In genomic region chr14:74019408-74019714, GRCh38 we compare ENCODE assay signal across 8 cellular contexts. TPM values are rescaled to one million over a fixed set of nuclear protein-coding genes. Genes with fewer than 3 reads are reported as not detected.
A peak's percentile ranks its signal among the peaks of the same experiment; 100 is the strongest.
DNase-seq lines count a peak whose midpoint lies in the region; ATAC-seq, FAIRE-seq and TF ChIP-seq lines count a peak whose summit lies in the region.

No MANE protein-coding gene starts in this region.

- H3K27me3 ChIP-seq in PC-9 (ENCODE audit: insufficient read depth, low read depth): no peaks in the 10 kb centered on the region

- no peaks in the 10 kb centered on the region for H3K36me3 Mint-ChIP-seq in progenitor cell of endocrine pancreas (ENCODE audit: insufficient read depth)

- CTCF ChIA-PET in PC-9 (lab: Charles Lee): no interaction called here

- DNase-seq in GM12864 (ENCODE audit: low read depth) (no peak), PC-9 (no peak), epithelial cell of proximal tubule (ENCODE audit: low read depth) (no peak), progenitor cell of endocrine pancreas (ENCODE audit: low spot score, unreplicated experiment) (no peak), HTR-8/SVneo (ENCODE audit: insufficient read length, low spot score) (no peak), 8988T (no peak), NCI-H446 (lab: John Stamatoyannopoulos, UW) (no peak)

- peak overlapping the region; percentile 87 for H3K27ac Mint-ChIP-seq in progenitor cell of endocrine pancreas

- H3K9me3 ChIP-seq in PC-9 (ENCODE audit: insufficient read depth, low read depth): no peaks in the 10 kb centered on the region

- peaks cover 5% of the 10 kb centered on the region for H3K4me1 Mint-ChIP-seq in progenitor cell of endocrine pancreas (ENCODE audit: low read depth)

- H3K9me2 ChIP-seq in PC-9 (ENCODE audit: insufficient read depth): no peaks in the 10 kb centered on the region

- peak overlapping the region; percentile 94 for H3K4me2 ChIP-seq in PC-9

- H3K79me2 ChIP-seq in PC-9 (ENCODE audit: low read depth): no peaks in the 10 kb centered on the region

- H3K4me1 ChIP-seq in PC-9 (replicated peaks; ENCODE audit: insufficient read depth): peaks cover 8% of the 10 kb centered on the region

- no TSS peak for BruUV-seq in PC-9 (replicated peaks; lab: Mats Ljungman, UMichigan)

- no peak for ATAC-seq in HG02852 (IDR thresholded peaks at IDR 0.05; ENCODE audit: unreplicated experiment)

- no peaks in the 10 kb centered on the region for H3K36me3 ChIP-seq in PC-9 (ENCODE audit: low read depth)

- intact Hi-C loops in PC-9 (cut with micrococcal nuclease; ENCODE audit: unreplicated experiment): loop anchor here (2.0 kb wide), 1 partner anchor 69 kb away; the partner anchor contains the start of genes COQ6 and FAM161B

- no peaks in the 10 kb centered on the region for H3K9me3 Mint-ChIP-seq in progenitor cell of endocrine pancreas (ENCODE audit: low read depth)

- POLR2A ChIA-PET in PC-9 (lab: Charles Lee; ENCODE audit: unreplicated experiment): no interaction called here

- TF ChIP-seq CTCF in GM12864 (IDR thresholded peaks at IDR 0.05; ENCODE audit: low read depth, low read length, missing control alignments): no peak
- TF ChIP-seq CTCF in PC-9 (conservative IDR thresholded peaks at IDR 0.05): no peak
- TF ChIP-seq CTCF in epithelial cell of proximal tubule (conservative IDR thresholded peaks at IDR 0.05; ENCODE audit: low read depth, low read length): no peak
- no peak for TF ChIP-seq CTCF in progenitor cell of endocrine pancreas (IDR thresholded peaks at IDR 0.05; ENCODE audit: unreplicated experiment)

- peaks cover 25% of the 10 kb centered on the region; the same call in 1 of the 2 replicates for H3F3A ChIP-seq in PC-9 (ENCODE audit: insufficient read depth, low read depth)

- H2AFZ ChIP-seq in PC-9: peak overlapping the region; percentile 99

- no peak for FAIRE-seq in HTR-8/SVneo (lab: Jason Lieb, UNC)

- H3K4me3 ChIP-seq in GM12864 (ENCODE audit: low read depth, low read length) (peak overlapping the region; percentile 94), PC-9 (peak overlapping the region; percentile 79), epithelial cell of proximal tubule (ENCODE audit: low read depth, low read length) (peak overlapping the region; percentile 96)

- H3K27ac ChIP-seq in PC-9: peak overlapping the region; percentile 50

- no peaks in the 10 kb centered on the region for H4K20me1 ChIP-seq in PC-9 (ENCODE audit: insufficient read depth)

- H3K4me3 Mint-ChIP-seq in progenitor cell of endocrine pancreas (ENCODE audit: low read depth): peak overlapping the region; percentile 89

- H3K27me3 Mint-ChIP-seq in progenitor cell of endocrine pancreas: no peaks in the 10 kb centered on the region

RNA-seq across cellular contexts. Expression of gene BBOF1, which starts 0.2 kb away (rescaled TPM):
- 5.5 and 6.8 TPM in 2 replicates for total RNA-seq in PC-9 (2021)
- total RNA-seq in epithelial cell of proximal tubule: 1.2 and 3.8 TPM in 2 replicates
- total RNA-seq in progenitor cell of endocrine pancreas: 4.5 and 5.6 TPM in 2 replicates

RNA-seq across cellular contexts. Expression of gene ENTPD5, which starts 0.3 kb away (rescaled TPM):
- 12.3 and 12.6 TPM in 2 replicates for total RNA-seq in PC-9 (2021)
- 2.7 and 4.8 TPM in 2 replicates for total RNA-seq in epithelial cell of proximal tubule
- total RNA-seq in progenitor cell of endocrine pancreas: 13.9 and 14.2 TPM in 2 replicates
